ENCODE assay signal across 1 cellular context in the genomic region with DNA sequence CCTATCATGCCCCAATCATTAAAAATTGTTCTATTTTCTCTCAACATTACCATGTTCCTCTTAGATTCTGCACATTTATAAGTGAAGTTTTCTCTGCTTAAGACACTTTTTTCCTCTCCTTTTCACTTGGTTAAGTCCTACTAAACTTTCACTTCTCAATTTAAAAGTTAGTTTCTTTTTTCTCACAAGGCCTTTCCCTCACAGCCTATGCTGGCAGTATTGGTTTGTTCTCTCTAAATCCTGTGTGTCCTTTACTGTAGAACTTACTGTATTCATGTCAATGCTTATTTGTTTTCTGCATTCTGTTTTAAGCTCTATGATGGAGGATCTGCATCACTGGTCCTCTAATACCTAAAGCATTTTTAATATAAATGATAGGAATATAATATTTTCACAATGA.
TF ChIP-seq lines count a peak whose summit lies in the region.

No MANE protein-coding gene starts in this region.

TF ChIP-seq in GM12878, 131 proteins besides CTCF, POLR2A, EP300 and RAD21:
- TF ChIP-seq, protein P1, sequence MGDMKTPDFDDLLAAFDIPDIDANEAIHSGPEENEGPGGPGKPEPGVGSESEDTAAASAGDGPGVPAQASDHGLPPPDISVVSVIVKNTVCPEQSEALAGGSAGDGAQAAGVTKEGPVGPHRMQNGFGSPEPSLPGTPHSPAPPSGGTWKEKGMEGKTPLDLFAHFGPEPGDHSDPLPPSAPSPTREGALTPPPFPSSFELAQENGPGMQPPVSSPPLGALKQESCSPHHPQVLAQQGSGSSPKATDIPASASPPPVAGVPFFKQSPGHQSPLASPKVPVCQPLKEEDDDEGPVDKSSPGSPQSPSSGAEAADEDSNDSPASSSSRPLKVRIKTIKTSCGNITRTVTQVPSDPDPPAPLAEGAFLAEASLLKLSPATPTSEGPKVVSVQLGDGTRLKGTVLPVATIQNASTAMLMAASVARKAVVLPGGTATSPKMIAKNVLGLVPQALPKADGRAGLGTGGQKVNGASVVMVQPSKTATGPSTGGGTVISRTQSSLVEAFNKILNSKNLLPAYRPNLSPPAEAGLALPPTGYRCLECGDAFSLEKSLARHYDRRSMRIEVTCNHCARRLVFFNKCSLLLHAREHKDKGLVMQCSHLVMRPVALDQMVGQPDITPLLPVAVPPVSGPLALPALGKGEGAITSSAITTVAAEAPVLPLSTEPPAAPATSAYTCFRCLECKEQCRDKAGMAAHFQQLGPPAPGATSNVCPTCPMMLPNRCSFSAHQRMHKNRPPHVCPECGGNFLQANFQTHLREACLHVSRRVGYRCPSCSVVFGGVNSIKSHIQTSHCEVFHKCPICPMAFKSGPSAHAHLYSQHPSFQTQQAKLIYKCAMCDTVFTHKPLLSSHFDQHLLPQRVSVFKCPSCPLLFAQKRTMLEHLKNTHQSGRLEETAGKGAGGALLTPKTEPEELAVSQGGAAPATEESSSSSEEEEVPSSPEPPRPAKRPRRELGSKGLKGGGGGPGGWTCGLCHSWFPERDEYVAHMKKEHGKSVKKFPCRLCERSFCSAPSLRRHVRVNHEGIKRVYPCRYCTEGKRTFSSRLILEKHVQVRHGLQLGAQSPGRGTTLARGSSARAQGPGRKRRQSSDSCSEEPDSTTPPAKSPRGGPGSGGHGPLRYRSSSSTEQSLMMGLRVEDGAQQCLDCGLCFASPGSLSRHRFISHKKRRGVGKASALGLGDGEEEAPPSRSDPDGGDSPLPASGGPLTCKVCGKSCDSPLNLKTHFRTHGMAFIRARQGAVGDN (IDR thresholded peaks at IDR 0.05) = no peak
- TF ChIP-seq RELA (IDR thresholded peaks at IDR 0.05; ENCODE audit: borderline replicate concordance, partially characterized antibody) (no peak), BMI1 (IDR thresholded peaks at IDR 0.05; ENCODE audit: borderline replicate concordance) (no peak), SREBF2 (IDR thresholded peaks at IDR 0.05; ENCODE audit: low read length) (no peak), YY1 (IDR thresholded peaks at IDR 0.05; ENCODE audit: low read depth, low read length) (no peak), PAX8 (IDR thresholded peaks at IDR 0.05) (no peak), ZSCAN29 (IDR thresholded peaks at IDR 0.05) (no peak), GATAD2B (conservative IDR thresholded peaks at IDR 0.05; ENCODE audit: low read depth) (no peak), POLR2AphosphoS5 (IDR thresholded peaks at IDR 0.05; ENCODE audit: low read length) (no peak), FOS (IDR thresholded peaks at IDR 0.05; ENCODE audit: borderline replicate concordance, extremely low read depth, insufficient read length) (no peak), ZBED1 (IDR thresholded peaks at IDR 0.05; ENCODE audit: borderline replicate concordance) (no peak)
- TF ChIP-seq, protein P2, sequence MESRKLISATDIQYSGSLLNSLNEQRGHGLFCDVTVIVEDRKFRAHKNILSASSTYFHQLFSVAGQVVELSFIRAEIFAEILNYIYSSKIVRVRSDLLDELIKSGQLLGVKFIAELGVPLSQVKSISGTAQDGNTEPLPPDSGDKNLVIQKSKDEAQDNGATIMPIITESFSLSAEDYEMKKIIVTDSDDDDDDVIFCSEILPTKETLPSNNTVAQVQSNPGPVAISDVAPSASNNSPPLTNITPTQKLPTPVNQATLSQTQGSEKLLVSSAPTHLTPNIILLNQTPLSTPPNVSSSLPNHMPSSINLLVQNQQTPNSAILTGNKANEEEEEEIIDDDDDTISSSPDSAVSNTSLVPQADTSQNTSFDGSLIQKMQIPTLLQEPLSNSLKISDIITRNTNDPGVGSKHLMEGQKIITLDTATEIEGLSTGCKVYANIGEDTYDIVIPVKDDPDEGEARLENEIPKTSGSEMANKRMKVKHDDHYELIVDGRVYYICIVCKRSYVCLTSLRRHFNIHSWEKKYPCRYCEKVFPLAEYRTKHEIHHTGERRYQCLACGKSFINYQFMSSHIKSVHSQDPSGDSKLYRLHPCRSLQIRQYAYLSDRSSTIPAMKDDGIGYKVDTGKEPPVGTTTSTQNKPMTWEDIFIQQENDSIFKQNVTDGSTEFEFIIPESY (IDR thresholded peaks at IDR 0.05) = no peak
- TF ChIP-seq, protein P3, sequence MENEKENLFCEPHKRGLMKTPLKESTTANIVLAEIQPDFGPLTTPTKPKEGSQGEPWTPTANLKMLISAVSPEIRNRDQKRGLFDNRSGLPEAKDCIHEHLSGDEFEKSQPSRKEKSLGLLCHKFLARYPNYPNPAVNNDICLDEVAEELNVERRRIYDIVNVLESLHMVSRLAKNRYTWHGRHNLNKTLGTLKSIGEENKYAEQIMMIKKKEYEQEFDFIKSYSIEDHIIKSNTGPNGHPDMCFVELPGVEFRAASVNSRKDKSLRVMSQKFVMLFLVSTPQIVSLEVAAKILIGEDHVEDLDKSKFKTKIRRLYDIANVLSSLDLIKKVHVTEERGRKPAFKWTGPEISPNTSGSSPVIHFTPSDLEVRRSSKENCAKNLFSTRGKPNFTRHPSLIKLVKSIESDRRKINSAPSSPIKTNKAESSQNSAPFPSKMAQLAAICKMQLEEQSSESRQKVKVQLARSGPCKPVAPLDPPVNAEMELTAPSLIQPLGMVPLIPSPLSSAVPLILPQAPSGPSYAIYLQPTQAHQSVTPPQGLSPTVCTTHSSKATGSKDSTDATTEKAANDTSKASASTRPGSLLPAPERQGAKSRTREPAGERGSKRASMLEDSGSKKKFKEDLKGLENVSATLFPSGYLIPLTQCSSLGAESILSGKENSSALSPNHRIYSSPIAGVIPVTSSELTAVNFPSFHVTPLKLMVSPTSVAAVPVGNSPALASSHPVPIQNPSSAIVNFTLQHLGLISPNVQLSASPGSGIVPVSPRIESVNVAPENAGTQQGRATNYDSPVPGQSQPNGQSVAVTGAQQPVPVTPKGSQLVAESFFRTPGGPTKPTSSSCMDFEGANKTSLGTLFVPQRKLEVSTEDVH (IDR thresholded peaks at IDR 0.05; ENCODE audit: low read depth, partially characterized antibody) = no peak
- TF ChIP-seq, protein P4, sequence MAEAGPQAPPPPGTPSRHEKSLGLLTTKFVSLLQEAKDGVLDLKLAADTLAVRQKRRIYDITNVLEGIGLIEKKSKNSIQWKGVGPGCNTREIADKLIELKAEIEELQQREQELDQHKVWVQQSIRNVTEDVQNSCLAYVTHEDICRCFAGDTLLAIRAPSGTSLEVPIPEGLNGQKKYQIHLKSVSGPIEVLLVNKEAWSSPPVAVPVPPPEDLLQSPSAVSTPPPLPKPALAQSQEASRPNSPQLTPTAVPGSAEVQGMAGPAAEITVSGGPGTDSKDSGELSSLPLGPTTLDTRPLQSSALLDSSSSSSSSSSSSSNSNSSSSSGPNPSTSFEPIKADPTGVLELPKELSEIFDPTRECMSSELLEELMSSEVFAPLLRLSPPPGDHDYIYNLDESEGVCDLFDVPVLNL (IDR thresholded peaks at IDR 0.05; ENCODE audit: low read depth, low read length) = no peak
- TF ChIP-seq, protein P5, sequence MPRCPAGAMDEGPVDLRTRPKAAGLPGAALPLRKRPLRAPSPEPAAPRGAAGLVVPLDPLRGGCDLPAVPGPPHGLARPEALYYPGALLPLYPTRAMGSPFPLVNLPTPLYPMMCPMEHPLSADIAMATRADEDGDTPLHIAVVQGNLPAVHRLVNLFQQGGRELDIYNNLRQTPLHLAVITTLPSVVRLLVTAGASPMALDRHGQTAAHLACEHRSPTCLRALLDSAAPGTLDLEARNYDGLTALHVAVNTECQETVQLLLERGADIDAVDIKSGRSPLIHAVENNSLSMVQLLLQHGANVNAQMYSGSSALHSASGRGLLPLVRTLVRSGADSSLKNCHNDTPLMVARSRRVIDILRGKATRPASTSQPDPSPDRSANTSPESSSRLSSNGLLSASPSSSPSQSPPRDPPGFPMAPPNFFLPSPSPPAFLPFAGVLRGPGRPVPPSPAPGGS (IDR thresholded peaks at IDR 0.05; ENCODE audit: borderline replicate concordance, insufficient read depth, low read depth, low read length, poor library complexity, severe bottlenecking) = no peak
- TF ChIP-seq, protein P6, sequence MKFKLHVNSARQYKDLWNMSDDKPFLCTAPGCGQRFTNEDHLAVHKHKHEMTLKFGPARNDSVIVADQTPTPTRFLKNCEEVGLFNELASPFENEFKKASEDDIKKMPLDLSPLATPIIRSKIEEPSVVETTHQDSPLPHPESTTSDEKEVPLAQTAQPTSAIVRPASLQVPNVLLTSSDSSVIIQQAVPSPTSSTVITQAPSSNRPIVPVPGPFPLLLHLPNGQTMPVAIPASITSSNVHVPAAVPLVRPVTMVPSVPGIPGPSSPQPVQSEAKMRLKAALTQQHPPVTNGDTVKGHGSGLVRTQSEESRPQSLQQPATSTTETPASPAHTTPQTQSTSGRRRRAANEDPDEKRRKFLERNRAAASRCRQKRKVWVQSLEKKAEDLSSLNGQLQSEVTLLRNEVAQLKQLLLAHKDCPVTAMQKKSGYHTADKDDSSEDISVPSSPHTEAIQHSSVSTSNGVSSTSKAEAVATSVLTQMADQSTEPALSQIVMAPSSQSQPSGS (IDR thresholded peaks at IDR 0.05; ENCODE audit: low read length) = no peak
- TF ChIP-seq, protein P7, sequence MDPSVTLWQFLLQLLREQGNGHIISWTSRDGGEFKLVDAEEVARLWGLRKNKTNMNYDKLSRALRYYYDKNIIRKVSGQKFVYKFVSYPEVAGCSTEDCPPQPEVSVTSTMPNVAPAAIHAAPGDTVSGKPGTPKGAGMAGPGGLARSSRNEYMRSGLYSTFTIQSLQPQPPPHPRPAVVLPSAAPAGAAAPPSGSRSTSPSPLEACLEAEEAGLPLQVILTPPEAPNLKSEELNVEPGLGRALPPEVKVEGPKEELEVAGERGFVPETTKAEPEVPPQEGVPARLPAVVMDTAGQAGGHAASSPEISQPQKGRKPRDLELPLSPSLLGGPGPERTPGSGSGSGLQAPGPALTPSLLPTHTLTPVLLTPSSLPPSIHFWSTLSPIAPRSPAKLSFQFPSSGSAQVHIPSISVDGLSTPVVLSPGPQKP (IDR thresholded peaks at IDR 0.05; ENCODE audit: low read depth, low read length) = no peak
- TF ChIP-seq, protein P8, sequence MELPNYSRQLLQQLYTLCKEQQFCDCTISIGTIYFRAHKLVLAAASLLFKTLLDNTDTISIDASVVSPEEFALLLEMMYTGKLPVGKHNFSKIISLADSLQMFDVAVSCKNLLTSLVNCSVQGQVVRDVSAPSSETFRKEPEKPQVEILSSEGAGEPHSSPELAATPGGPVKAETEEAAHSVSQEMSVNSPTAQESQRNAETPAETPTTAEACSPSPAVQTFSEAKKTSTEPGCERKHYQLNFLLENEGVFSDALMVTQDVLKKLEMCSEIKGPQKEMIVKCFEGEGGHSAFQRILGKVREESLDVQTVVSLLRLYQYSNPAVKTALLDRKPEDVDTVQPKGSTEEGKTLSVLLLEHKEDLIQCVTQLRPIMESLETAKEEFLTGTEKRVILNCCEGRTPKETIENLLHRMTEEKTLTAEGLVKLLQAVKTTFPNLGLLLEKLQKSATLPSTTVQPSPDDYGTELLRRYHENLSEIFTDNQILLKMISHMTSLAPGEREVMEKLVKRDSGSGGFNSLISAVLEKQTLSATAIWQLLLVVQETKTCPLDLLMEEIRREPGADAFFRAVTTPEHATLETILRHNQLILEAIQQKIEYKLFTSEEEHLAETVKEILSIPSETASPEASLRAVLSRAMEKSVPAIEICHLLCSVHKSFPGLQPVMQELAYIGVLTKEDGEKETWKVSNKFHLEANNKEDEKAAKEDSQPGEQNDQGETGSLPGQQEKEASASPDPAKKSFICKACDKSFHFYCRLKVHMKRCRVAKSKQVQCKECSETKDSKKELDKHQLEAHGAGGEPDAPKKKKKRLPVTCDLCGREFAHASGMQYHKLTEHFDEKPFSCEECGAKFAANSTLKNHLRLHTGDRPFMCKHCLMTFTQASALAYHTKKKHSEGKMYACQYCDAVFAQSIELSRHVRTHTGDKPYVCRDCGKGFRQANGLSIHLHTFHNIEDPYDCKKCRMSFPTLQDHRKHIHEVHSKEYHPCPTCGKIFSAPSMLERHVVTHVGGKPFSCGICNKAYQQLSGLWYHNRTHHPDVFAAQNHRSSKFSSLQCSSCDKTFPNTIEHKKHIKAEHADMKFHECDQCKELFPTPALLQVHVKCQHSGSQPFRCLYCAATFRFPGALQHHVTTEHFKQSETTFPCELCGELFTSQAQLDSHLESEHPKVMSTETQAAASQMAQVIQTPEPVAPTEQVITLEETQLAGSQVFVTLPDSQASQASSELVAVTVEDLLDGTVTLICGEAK (IDR thresholded peaks at IDR 0.05; ENCODE audit: borderline replicate concordance) = no peak
- TF ChIP-seq, protein P9, sequence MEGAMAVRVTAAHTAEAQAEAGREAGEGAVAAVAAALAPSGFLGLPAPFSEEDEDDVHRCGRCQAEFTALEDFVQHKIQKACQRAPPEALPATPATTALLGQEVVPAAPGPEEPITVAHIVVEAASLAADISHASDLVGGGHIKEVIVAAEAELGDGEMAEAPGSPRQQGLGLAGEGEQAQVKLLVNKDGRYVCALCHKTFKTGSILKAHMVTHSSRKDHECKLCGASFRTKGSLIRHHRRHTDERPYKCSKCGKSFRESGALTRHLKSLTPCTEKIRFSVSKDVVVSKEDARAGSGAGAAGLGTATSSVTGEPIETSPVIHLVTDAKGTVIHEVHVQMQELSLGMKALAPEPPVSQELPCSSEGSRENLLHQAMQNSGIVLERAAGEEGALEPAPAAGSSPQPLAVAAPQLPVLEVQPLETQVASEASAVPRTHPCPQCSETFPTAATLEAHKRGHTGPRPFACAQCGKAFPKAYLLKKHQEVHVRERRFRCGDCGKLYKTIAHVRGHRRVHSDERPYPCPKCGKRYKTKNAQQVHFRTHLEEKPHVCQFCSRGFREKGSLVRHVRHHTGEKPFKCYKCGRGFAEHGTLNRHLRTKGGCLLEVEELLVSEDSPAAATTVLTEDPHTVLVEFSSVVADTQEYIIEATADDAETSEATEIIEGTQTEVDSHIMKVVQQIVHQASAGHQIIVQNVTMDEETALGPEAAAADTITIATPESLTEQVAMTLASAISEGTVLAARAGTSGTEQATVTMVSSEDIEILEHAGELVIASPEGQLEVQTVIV (IDR thresholded peaks at IDR 0.05; ENCODE audit: borderline replicate concordance, partially characterized antibody) = no peak
